In genomic region chr2:86628091-86628522, GRCh38 we compare ENCODE assay signal across 17 cellular contexts. TPM values are rescaled to one million over a fixed set of nuclear protein-coding genes. Genes with fewer than 3 reads are reported as not detected.
A peak's percentile ranks its signal among the peaks of the same experiment; 100 is the strongest.
DNase-seq lines count a peak whose midpoint lies in the region; ATAC-seq and TF ChIP-seq lines count a peak whose summit lies in the region.
"Had no signal": no experiment of that assay in that cellular context is flagged by ENCODE, and none has a peak within 500 bp of the region (broad histone marks: within the 10 kb centered on the region; RNA-seq: fewer than 3 reads in every experiment).

No MANE protein-coding gene starts in this region.

- H4K12ac ChIP-seq in trophoblast cell (ENCODE audit: low read depth, low read length), result no peak overlapping the region

- CTCF ChIA-PET in T-cell (lab: Charles Lee), result interaction anchor here in 1 of 2 donors (0.5 kb wide), 1 partner anchor 70 kb away, joined by 4 read pairs; no protein-coding TSS in a partner anchor

- H2AK5ac ChIP-seq in trophoblast cell (ENCODE audit: low read length), result no peak overlapping the region

- H3K4me3 ChIP-seq in Peyer's patch (no peak overlapping the region), lower lobe of right lung (no peak overlapping the region), trophoblast cell (ENCODE audit: low read depth, low read length) (no peak overlapping the region)
- H3K4me3 ChIP-seq: heart left ventricle had no signal

- no peak overlapping the region for H2AFZ ChIP-seq in trophoblast cell (ENCODE audit: insufficient read depth, low read length, poor library complexity)

- TF ChIP-seq POLR2A in Peyer's patch (IDR thresholded peaks at IDR 0.05), result no peak

- H3K18ac ChIP-seq in trophoblast cell (ENCODE audit: low read length), result no peak overlapping the region

- H4K91ac ChIP-seq in trophoblast cell (ENCODE audit: low read depth, low read length), result no peak overlapping the region

- H3K36me3 ChIP-seq in Peyer's patch (no peaks in the 10 kb centered on the region), lower lobe of right lung (no peaks in the 10 kb centered on the region), trophoblast cell (ENCODE audit: control insufficient read depth in 1 of 2, insufficient read depth in 2 of 2, low read length in 2 of 2) (no peaks in the 10 kb centered on the region)
- H3K36me3 ChIP-seq: heart left ventricle had no signal

- H2BK120ac ChIP-seq in trophoblast cell (ENCODE audit: insufficient read depth, low read length, poor library complexity), result no peak overlapping the region

- no peak overlapping the region for H2BK12ac ChIP-seq in trophoblast cell (ENCODE audit: low read length)

- H3K27ac ChIP-seq in Peyer's patch (peak overlapping the region in 1 of 4 donors; percentile 6), lower lobe of right lung (no peak overlapping the region), trophoblast cell (ENCODE audit: low read depth, low read length) (no peak overlapping the region), caudate nucleus (ENCODE audit: low read depth, low read length) (no peak overlapping the region)
- H3K27ac ChIP-seq: heart left ventricle had no signal

- H3K4ac ChIP-seq in trophoblast cell (ENCODE audit: low read depth, low read length), result no peak overlapping the region

- H3K79me2 ChIP-seq in trophoblast cell (ENCODE audit: control insufficient read depth, insufficient read depth, low read length, poor library complexity), result peaks cover 2% of the 10 kb centered on the region

- H3K4me2 ChIP-seq in trophoblast cell (ENCODE audit: low read length), result no peak overlapping the region

- ATAC-seq in lower lobe of right lung (no peak), T-cell (replicated peaks in 1 of 4) (no peak)
- ATAC-seq: heart left ventricle had no signal

- no CpG with 5 or more reads among the region's 3 CpGs for WGBS in trophoblast cell (ENCODE audit: extremely low coverage, insufficient coverage, insufficient read length)

- H3K4me1 Mint-ChIP-seq in T-cell, result peaks cover 0 to 5% (median 5%) of the 10 kb centered on the region in 3 donors

- H3K36me3 Mint-ChIP-seq in T-cell, result no peaks in the 10 kb centered on the region
- H3K36me3 Mint-ChIP-seq: activated naive CD4-positive, alpha-beta T cell treated with anti-CD3 and anti-CD28 coated beads, Interleukin-2, amount 50 U/mL, for 24 hours; brain had no signal

- H3K4me1 ChIP-seq in Peyer's patch (peaks cover 0 to 30% (median 1%) of the 10 kb centered on the region in 4 donors), lower lobe of right lung (no peaks in the 10 kb centered on the region), trophoblast cell (ENCODE audit: control insufficient read depth in 1 of 2, insufficient read depth in 2 of 2, low read length in 2 of 2) (peaks cover 7% of the 10 kb centered on the region in 2 experiments)

- H3K79me1 ChIP-seq in trophoblast cell (ENCODE audit: low read length), result peaks cover 11% of the 10 kb centered on the region

- no peaks in the 10 kb centered on the region for H3K27me3 ChIP-seq in Peyer's patch
- no peaks in the 10 kb centered on the region for H3K27me3 ChIP-seq in lower lobe of right lung (ENCODE audit: low read depth)
- H3K27me3 ChIP-seq in trophoblast cell (ENCODE audit: insufficient read depth, low read length), result no peaks in the 10 kb centered on the region
- H3K27me3 ChIP-seq: heart left ventricle had no signal

- no peak overlapping the region for H3K9ac ChIP-seq in trophoblast cell (ENCODE audit: low read length)

- H3K27me3 Mint-ChIP-seq in T-cell, result peaks cover 6 to 9% of the 10 kb centered on the region in 2 donors
- H3K27me3 Mint-ChIP-seq: activated naive CD4-positive, alpha-beta T cell treated with anti-CD3 and anti-CD28 coated beads, Interleukin-2, amount 50 U/mL, for 24 hours; brain had no signal

- H4K8ac ChIP-seq in trophoblast cell (ENCODE audit: low read depth, low read length), result no peak overlapping the region

- H3K4me3 Mint-ChIP-seq in T-cell, result no peak overlapping the region
- H3K4me3 Mint-ChIP-seq: activated naive CD4-positive, alpha-beta T cell treated with anti-CD3 and anti-CD28 coated beads, Interleukin-2, amount 50 U/mL, for 24 hours; activated T-cell treated with anti-CD3 and anti-CD28 coated beads, Interleukin-2, amount 50 U/mL, for 24 hours had no signal

- no peak overlapping the region for H2BK5ac ChIP-seq in trophoblast cell (ENCODE audit: low read depth, low read length, poor library complexity)

- intact Hi-C loops in lower lobe of right lung (cut with DNase I), result no loop called here

- H3K23ac ChIP-seq in trophoblast cell (ENCODE audit: low read length), result no peak overlapping the region

- H3K9me3 ChIP-seq in Peyer's patch (no peaks in the 10 kb centered on the region), lower lobe of right lung (no peaks in the 10 kb centered on the region), trophoblast cell (ENCODE audit: insufficient read depth, low read depth, low read length) (no peaks in the 10 kb centered on the region)
- H3K9me3 ChIP-seq: heart left ventricle had no signal

- no peak overlapping the region for H3K14ac ChIP-seq in trophoblast cell (ENCODE audit: low read length)

- POLR2A ChIA-PET in T-cell (lab: Charles Lee), result no interaction called here

- no peak for TF ChIP-seq CTCF in Peyer's patch (IDR thresholded peaks at IDR 0.05)
- TF ChIP-seq CTCF in lower lobe of right lung (IDR thresholded peaks at IDR 0.05), result no peak

- H3K27ac Mint-ChIP-seq in T-cell, result peak overlapping the region in 1 of 2 donors; percentile 13
- H3K27ac Mint-ChIP-seq: activated naive CD4-positive, alpha-beta T cell treated with anti-CD3 and anti-CD28 coated beads, Interleukin-2, amount 50 U/mL, for 24 hours; activated T-cell treated with anti-CD3 and anti-CD28 coated beads, Interleukin-2, amount 50 U/mL, for 24 hours; brain had no signal

- no peaks in the 10 kb centered on the region for H3K9me3 Mint-ChIP-seq in T-cell
- H3K9me3 Mint-ChIP-seq: activated naive CD4-positive, alpha-beta T cell treated with anti-CD3 and anti-CD28 coated beads, Interleukin-2, amount 50 U/mL, for 24 hours; activated T-cell treated with anti-CD3 and anti-CD28 coated beads, Interleukin-2, amount 50 U/mL, for 24 hours had no signal

- DNase-seq in DMS53 (lab: John Stamatoyannopoulos, UW) (peak; percentile 80), GM19238 (ENCODE audit: insufficient read length, low spot score) (peak; percentile 25), Peyer's patch (peak in 2 of 3 donors; percentile 57 to 62), lower lobe of right lung (peak; percentile 53), trophoblast cell (no peak), T-cell (no peak), caudate nucleus (lab: John Stamatoyannopoulos, UW) (no peak), T1000 (lab: John Stamatoyannopoulos, UW) (no peak)
- DNase-seq: activated CD4-positive, alpha-beta T cell treated with anti-CD3 and anti-CD28 coated beads, Interleukin-2, amount 50 U/mL, for 1 hour; activated T-cell treated with anti-CD3 and anti-CD28 coated beads, Interleukin-2, amount 50 U/mL, for 24 hours; COR-L47; NK-92 treated with Interleukin-12 subunit alpha and Interleukin-12 subunit beta, amount 100 ng/mL, for 24 hours; posterior cingulate gyrus; SHP77 had no signal

RNA-seq across cellular contexts. Expression of gene RNF103, which starts 4.4 kb away (rescaled TPM):
- total RNA-seq in Peyer's patch (100 to 1,000 TPM in 2 of 4 donors, 10 to 100 TPM in 2; 22.3 to 127 (median 102) TPM), lower lobe of right lung (23.3 TPM), T-cell (10 to 100 TPM; 30.3 to 65.1 (median 32.7) TPM)
- 23.5 and 23.9 TPM in 2 replicates for polyA plus RNA-seq in trophoblast cell (2013)

Comparison
In these comparisons a context has a peak if more than half of its experiments do, and no peak if none do; other contexts are left out.
1. DNase-seq: peak in DMS53 (single experiment), GM19238 (single experiment), Peyer's patch (2 of 3) and lower lobe of right lung (single experiment); none in trophoblast cell (0 of 2), T-cell (0 of 34), caudate nucleus (0 of 61) and T1000 (single experiment).